16 cellular contexts compared by ENCODE assay signal in the genomic region with DNA sequence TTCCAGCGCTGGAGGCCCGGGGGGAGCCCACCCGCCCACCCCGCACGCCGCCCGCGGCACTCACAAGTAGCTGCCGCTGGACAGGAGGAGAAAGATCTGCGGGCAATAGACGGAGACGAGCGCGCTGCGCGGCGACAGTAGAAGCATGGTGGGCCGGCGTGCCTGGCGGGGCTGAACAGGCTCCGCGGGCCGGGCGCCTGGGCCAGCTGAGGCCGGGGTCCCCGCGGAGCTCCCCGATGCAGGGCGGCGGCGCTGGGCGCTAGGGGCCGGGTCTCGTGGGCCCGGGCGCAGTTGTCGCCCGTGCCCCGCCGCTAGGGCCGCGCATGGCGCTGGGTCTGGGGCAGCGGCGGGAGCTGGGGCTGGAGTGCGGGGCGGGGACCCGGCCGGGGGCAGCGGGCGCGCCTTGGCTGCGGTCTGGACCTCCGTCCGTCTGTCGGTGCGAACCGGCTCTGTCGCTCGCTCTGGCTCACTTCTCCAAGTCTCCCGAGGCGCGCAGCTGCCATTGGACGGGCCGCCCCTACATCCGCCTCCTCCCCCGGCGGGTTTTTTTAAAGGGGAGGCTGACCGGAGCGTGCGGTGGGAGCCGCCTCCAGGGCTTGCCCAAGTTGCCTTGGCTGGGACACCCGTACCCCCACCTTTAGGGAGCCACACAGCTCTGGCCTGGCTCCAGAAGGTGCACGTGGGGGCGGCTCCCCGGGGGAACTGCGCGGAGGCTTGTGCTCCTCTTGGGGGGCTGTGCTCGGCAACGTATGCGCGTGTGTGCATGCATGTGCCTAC. TPM values are rescaled to one million over a fixed set of nuclear protein-coding genes. Genes with fewer than 3 reads are reported as not detected.
A peak's percentile ranks its signal among the peaks of the same experiment; 100 is the strongest.
DNase-seq lines count a peak whose midpoint lies in the region; FAIRE-seq and TF ChIP-seq lines count a peak whose summit lies in the region.
"Had no signal": no experiment of that assay in that cellular context is flagged by ENCODE, and none has a peak within 500 bp of the region (broad histone marks: within the 10 kb centered on the region; RNA-seq: fewer than 3 reads in every experiment).

No MANE protein-coding gene starts in this region.

- no peak overlapping the region for H2BK5ac ChIP-seq in trophoblast cell (ENCODE audit: low read depth, low read length, poor library complexity)

- no peak overlapping the region for H3K14ac ChIP-seq in trophoblast cell (ENCODE audit: low read length)

- H4K8ac ChIP-seq in trophoblast cell (ENCODE audit: low read depth, low read length): no peak overlapping the region

- DNase-seq in Daoy (ENCODE audit: low read depth) (peak; percentile 64), RPMI7951 (ENCODE audit: low read depth) (peak; percentile 72), esophagus muscularis mucosa (ENCODE audit: extremely low spot score) (no peak), trophoblast cell (no peak), RCC 7860 (ENCODE audit: low spot score) (no peak), uterus (no peak)
- no peak for DNase-seq in activated naive CD4-positive, alpha-beta T cell (lab: John Stamatoyannopoulos, UW)
- no peak for DNase-seq in effector CD4-positive, alpha-beta T cell
- DNase-seq: activated CD4-positive, alpha-beta T cell treated with anti-CD3 and anti-CD28 coated beads, Interleukin-2, amount 50 U/mL, for 48 hours; CD4-positive, alpha-beta T cell; mucosa of descending colon; MV-4-11; NCI-H446; stimulated activated CD4-positive, alpha-beta T cell treated with anti-CD3 and anti-CD28 coated beads, Interleukin-2, amount 100 ng/mL, for 48 hours; stimulated activated naive CD4-positive, alpha-beta T cell had no signal

- H3K79me2 ChIP-seq in trophoblast cell (ENCODE audit: control insufficient read depth, insufficient read depth, low read length, poor library complexity): no peaks in the 10 kb centered on the region

- no peaks in the 10 kb centered on the region for H3K36me3 ChIP-seq in esophagus muscularis mucosa
- no peaks in the 10 kb centered on the region for H3K36me3 ChIP-seq in trophoblast cell (ENCODE audit: control insufficient read depth in 1 of 2, insufficient read depth in 2 of 2, low read length in 2 of 2)
- H3K36me3 ChIP-seq in uterus: no peaks in the 10 kb centered on the region

- H3K27ac ChIP-seq in esophagus muscularis mucosa (replicated peaks in 1 of 4) (no peak overlapping the region), trophoblast cell (ENCODE audit: low read depth, low read length) (no peak overlapping the region), uterus (no peak overlapping the region)

- FAIRE-seq in RCC 7860 (lab: Jason Lieb, UNC): no peak

- H3K4me2 ChIP-seq in trophoblast cell (ENCODE audit: low read length): peak overlapping the region; percentile 46

- intact Hi-C loops in esophagus muscularis mucosa (cut with DNase I): no loop called here
- intact Hi-C loops in uterus (cut with DNase I; ENCODE audit: low total_unique reads): no loop called here

- H2AK5ac ChIP-seq in trophoblast cell (ENCODE audit: low read length): no peak overlapping the region

- TF ChIP-seq EP300 in esophagus muscularis mucosa (IDR thresholded peaks at IDR 0.05): no peak

- H3K4ac ChIP-seq in trophoblast cell (ENCODE audit: low read depth, low read length): no peak overlapping the region

- H4K12ac ChIP-seq in trophoblast cell (ENCODE audit: low read depth, low read length): no peak overlapping the region

- H3K18ac ChIP-seq in trophoblast cell (ENCODE audit: low read length): no peak overlapping the region

- H2BK12ac ChIP-seq in trophoblast cell (ENCODE audit: low read length): no peak overlapping the region

- no peak overlapping the region for H3K9ac ChIP-seq in trophoblast cell (ENCODE audit: low read length)

- H2AFZ ChIP-seq in trophoblast cell (ENCODE audit: insufficient read depth, low read length, poor library complexity): no peak overlapping the region

- no peak overlapping the region for H2BK120ac ChIP-seq in trophoblast cell (ENCODE audit: insufficient read depth, low read length, poor library complexity)

- TF ChIP-seq CTCF in esophagus muscularis mucosa (IDR thresholded peaks at IDR 0.05): no peak
- TF ChIP-seq CTCF in uterus (IDR thresholded peaks at IDR 0.05): no peak

- H4K91ac ChIP-seq in trophoblast cell (ENCODE audit: low read depth, low read length): no peak overlapping the region

- H3K4me3 ChIP-seq in esophagus muscularis mucosa (peak overlapping the region; percentile 21 to 34 (median 33)), trophoblast cell (ENCODE audit: low read depth, low read length) (no peak overlapping the region), uterus (no peak overlapping the region)
- H3K4me3 ChIP-seq: mucosa of descending colon had no signal

- H3K27me3 ChIP-seq in esophagus muscularis mucosa (peaks cover 0 to 100% (median 62%) of the 10 kb centered on the region in 4 donors), trophoblast cell (ENCODE audit: insufficient read depth, low read length) (peaks cover 47% of the 10 kb centered on the region), uterus (peaks cover 23 to 40% of the 10 kb centered on the region in 2 donors)

- H3K23ac ChIP-seq in trophoblast cell (ENCODE audit: low read length): no peak overlapping the region

- no peaks in the 10 kb centered on the region for H3K9me3 ChIP-seq in esophagus muscularis mucosa
- peaks cover 10% of the 10 kb centered on the region for H3K9me3 ChIP-seq in trophoblast cell (ENCODE audit: insufficient read depth, low read depth, low read length)
- H3K9me3 ChIP-seq in uterus: no peaks in the 10 kb centered on the region
- H3K9me3 ChIP-seq: mucosa of descending colon had no signal

- H3K4me1 ChIP-seq in esophagus muscularis mucosa (peaks cover 21 to 48% (median 43%) of the 10 kb centered on the region in 4 donors), trophoblast cell (ENCODE audit: control insufficient read depth in 1 of 2, insufficient read depth in 2 of 2, low read length in 2 of 2) (peaks cover 42 to 49% of the 10 kb centered on the region in 2 experiments), uterus (peaks cover 0 to 31% of the 10 kb centered on the region in 2 donors)

- 0% methylated on average over 23 of the region's 82 CpGs for WGBS in esophagus muscularis mucosa
- no CpG with 5 or more reads among the region's 82 CpGs for WGBS in trophoblast cell (ENCODE audit: extremely low coverage, insufficient coverage, insufficient read length)

- H3K79me1 ChIP-seq in trophoblast cell (ENCODE audit: low read length): peaks cover 7% of the 10 kb centered on the region

- TF ChIP-seq POLR2A in esophagus muscularis mucosa (IDR thresholded peaks at IDR 0.05; ENCODE audit: low read depth) (no peak), uterus (IDR thresholded peaks at IDR 0.05) (no peak)

RNA-seq across cellular contexts. Expression of a gene that starts 4.7 kb away (rescaled TPM):
- total RNA-seq in Daoy (2014; rRNA removed; shearing (Covaris generic)): 13.3 and 15.7 TPM in 2 replicates
- 17.3 and 21.3 TPM in 2 replicates for total RNA-seq in RPMI7951 (2014; rRNA removed; shearing (Covaris generic))
- total RNA-seq in esophagus muscularis mucosa (not detected), uterus (under 1 TPM in 1 of 4 donors, not detected in 3; 0.41 TPM)
- 5.9 and 6.1 TPM in 2 replicates for polyA plus RNA-seq in trophoblast cell (2013)
- total RNA-seq: activated T-helper 2 cell treated with anti-CD3 and anti-CD28 coated beads, Interferon-gamma antibody, Interleukin-2, Interleukin-4, amounts not matched to agents 10 μg/mL and 5 μg/mL and 100 μg/mL, durations not matched to agents 14 hours and 24 hours and 36 hours; CD4-positive, alpha-beta T cell; mucosa of descending colon had no signal

Comparison
In these comparisons a context has a peak if more than half of its experiments do, and no peak if none do; other contexts are left out.
1. DNase-seq: peak in Daoy (single experiment) and RPMI7951 (single experiment); none in esophagus muscularis mucosa (single experiment), trophoblast cell (0 of 2), RCC 7860 (single experiment), activated naive CD4-positive, alpha-beta T cell (0 of 4), effector CD4-positive, alpha-beta T cell (single experiment) and uterus (0 of 2).
2. H3K4me3 ChIP-seq: peak in esophagus muscularis mucosa (4 of 4); none in trophoblast cell (single experiment) and uterus (0 of 2).
3. RNA of a gene that starts 4.7 kb away (total RNA-seq): 17.3 to 21.3 TPM in RPMI7951 and 13.3 to 15.7 TPM in Daoy; not detected in esophagus muscularis mucosa and 0.41 TPM in uterus; every median in the first group is over 10 times any median in the second.